8 cellular contexts compared by ENCODE assay signal in genomic region chr17:75113798-75114551, GRCh38. TPM values are rescaled to one million over a fixed set of nuclear protein-coding genes. Genes with fewer than 3 reads are reported as not detected.
A peak's percentile ranks its signal among the peaks of the same experiment; 100 is the strongest.
DNase-seq lines count a peak whose midpoint lies in the region; ATAC-seq, FAIRE-seq and TF ChIP-seq lines count a peak whose summit lies in the region.

No MANE protein-coding gene starts in this region.

- BruUV-seq in endothelial cell of umbilical vein (replicated peaks; lab: Mats Ljungman, UMichigan), result no TSS peak

- peak overlapping the region; percentile 85 for H3K27ac Mint-ChIP-seq in activated CD8-positive, alpha-beta memory T cell treated with anti-CD3 and anti-CD28 coated beads, Interleukin-2, amount 10 ng/mL, durations not matched to agents 7 days and 5 days

- H3K9me1 ChIP-seq in endothelial cell of umbilical vein (replicated peaks; ENCODE audit: control insufficient read depth, extremely low read depth, insufficient read depth, low read length), result no peaks in the 10 kb centered on the region

- peak overlapping the region; percentile 44 for H3K27ac ChIP-seq in endothelial cell of umbilical vein (ENCODE audit: insufficient read depth, low read depth, low read length)

- no peaks in the 10 kb centered on the region for H3K27me3 Mint-ChIP-seq in activated CD8-positive, alpha-beta memory T cell treated with anti-CD3 and anti-CD28 coated beads, Interleukin-2, amount 10 ng/mL, durations not matched to agents 7 days and 5 days

- ATAC-seq in activated CD8-positive, alpha-beta memory T cell treated with anti-CD3 and anti-CD28 coated beads, Interleukin-2, amount 10 ng/mL, durations not matched to agents 7 days and 5 days, result peak; percentile 78
- ATAC-seq in mucosa of descending colon (peak; percentile 84), GM19452 (IDR thresholded peaks at IDR 0.05; ENCODE audit: unreplicated experiment) (no peak)

- peak overlapping the region; percentile 42 for H3K9ac ChIP-seq in endothelial cell of umbilical vein (replicated peaks; ENCODE audit: extremely low read depth, insufficient read depth, low read length)

- peak overlapping the region; percentile 88 for H2AFZ ChIP-seq in endothelial cell of umbilical vein (ENCODE audit: low read depth, low read length)

- H3K9me3 Mint-ChIP-seq in activated CD8-positive, alpha-beta memory T cell treated with anti-CD3 and anti-CD28 coated beads, Interleukin-2, amount 10 ng/mL, durations not matched to agents 7 days and 5 days (ENCODE audit: low read depth), result no peaks in the 10 kb centered on the region

- peak overlapping the region; percentile 68 for H3K4me2 ChIP-seq in endothelial cell of umbilical vein (ENCODE audit: insufficient read depth, low read length)

- intact Hi-C loops in endothelial cell of umbilical vein (cut with micrococcal nuclease) (loop anchor here (1.0 kb wide), 7 partner anchors 10 to 298 kb away; partner anchors contain the start of genes JPT1, NT5C and NUP85), mucosa of descending colon (cut with DNase I, micrococcal nuclease) (loop anchor here (2.0 to 10.0 kb wide), 2 partner anchors 61 to 83 kb away; no protein-coding TSS in a partner anchor)

- TF ChIP-seq POLR2A in endothelial cell of umbilical vein (IDR thresholded peaks at IDR 0.05; ENCODE audit: low read depth, low read length), result peak; percentile 42

- TF ChIP-seq CTCF in GM12865 (IDR thresholded peaks at IDR 0.05; ENCODE audit: insufficient read depth, low read depth, low read length, missing control alignments), result peak; percentile 88
- TF ChIP-seq CTCF in endothelial cell of umbilical vein (IDR thresholded peaks at IDR 0.05; ENCODE audit: extremely low read depth in 1 of 2, insufficient read depth in 1 of 2, low read depth in 1 of 2, low read length in 2 of 2), result peak; percentile 87 to 91
- peak; percentile 98 for TF ChIP-seq CTCF in mucosa of descending colon (IDR thresholded peaks at IDR 0.05)

- DNase-seq in GM12865 (ENCODE audit: low read depth), result peak; percentile 97
- peak; percentile 93 for DNase-seq in HuH-7 (ENCODE audit: low spot score)
- DNase-seq in NOMO-1 treated with dmso at 0.1 percent for 144 hours (lab: John Stamatoyannopoulos, UW; ENCODE audit: unreplicated experiment), result peak; percentile 76
- peak; percentile 95 for DNase-seq in activated CD8-positive, alpha-beta memory T cell treated with anti-CD3 and anti-CD28 coated beads, Interleukin-2, amount 10 ng/mL, durations not matched to agents 7 days and 5 days
- peak; percentile 85 for DNase-seq in endothelial cell of umbilical vein (ENCODE audit: low read depth, low spot score)
- peak; percentile 83 to 98 (median 86) for DNase-seq in mucosa of descending colon
- DNase-seq in stimulated activated CD8-positive, alpha-beta memory T cell treated with anti-CD3 and anti-CD28 coated beads, Interleukin-2, amount 100 ng/mL, for 48 hours (ENCODE audit: low read depth in 2 of 2), result peak; percentile 73 to 85

- POLR2A ChIA-PET in endothelial cell of umbilical vein (lab: Charles Lee), result interaction anchor here (1.0 to 1.5 kb wide), 6 partner anchors 10 to 88 kb away, joined by 3 to 12 read pairs (median 6); partner anchors contain the start of genes JPT1 and NT5C

- H3K9me3 ChIP-seq in endothelial cell of umbilical vein (replicated peaks; ENCODE audit: control insufficient read depth, insufficient read depth, low read length), result no peaks in the 10 kb centered on the region
- H3K9me3 ChIP-seq in mucosa of descending colon, result no peaks in the 10 kb centered on the region

- peaks cover 20% of the 10 kb centered on the region for H3K36me3 Mint-ChIP-seq in activated CD8-positive, alpha-beta memory T cell treated with anti-CD3 and anti-CD28 coated beads, Interleukin-2, amount 10 ng/mL, durations not matched to agents 7 days and 5 days

- H3K4me3 Mint-ChIP-seq in activated CD8-positive, alpha-beta memory T cell treated with anti-CD3 and anti-CD28 coated beads, Interleukin-2, amount 10 ng/mL, durations not matched to agents 7 days and 5 days, result peak overlapping the region; percentile 84

- no peaks in the 10 kb centered on the region for H4K20me1 ChIP-seq in endothelial cell of umbilical vein (replicated peaks; ENCODE audit: control insufficient read depth, extremely low read depth, insufficient read depth, low read length)

- H3K4me3 ChIP-seq in GM12865 (ENCODE audit: low read depth, low read length) (peak overlapping the region; percentile 65), endothelial cell of umbilical vein (replicated peaks in 1 of 3; ENCODE audit: insufficient read depth in 1 of 3, low read depth in 1 of 3, low read length in 3 of 3) (peak overlapping the region; percentile 19 to 47 (median 45)), mucosa of descending colon (no peak overlapping the region)

- H3K4me1 ChIP-seq in endothelial cell of umbilical vein (ENCODE audit: control insufficient read depth, extremely low read depth, insufficient read depth, low read length) (peaks cover 11% of the 10 kb centered on the region), mucosa of descending colon (ENCODE audit: low read depth) (peaks cover 44% of the 10 kb centered on the region)

- FAIRE-seq in endothelial cell of umbilical vein (lab: Jason Lieb, UNC), result peak; percentile 97

- H3K79me2 ChIP-seq in endothelial cell of umbilical vein (ENCODE audit: control insufficient read depth, insufficient read depth, low read length), result no peaks in the 10 kb centered on the region

- peaks cover 34% of the 10 kb centered on the region for H3K4me1 Mint-ChIP-seq in activated CD8-positive, alpha-beta memory T cell treated with anti-CD3 and anti-CD28 coated beads, Interleukin-2, amount 10 ng/mL, durations not matched to agents 7 days and 5 days

- CTCF ChIA-PET in activated CD8-positive, alpha-beta memory T cell treated with anti-CD3 and anti-CD28 coated beads, Interleukin-2, amount 10 ng/mL, durations not matched to agents 7 days and 5 days (lab: Charles Lee), result interaction anchor here (0.5 to 11.2 kb wide), 62 partner anchors 8 to 342 kb away, joined by 3 to 257 read pairs (median 5); partner anchors contain the start of genes ATP5PD, CDR2L, GGA3 and GRB2
- CTCF ChIA-PET in endothelial cell of umbilical vein (lab: Charles Lee), result interaction anchor here (0.7 to 5.5 kb wide), 60 partner anchors 9 to 326 kb away, joined by 3 to 257 read pairs (median 6); partner anchors contain the start of genes CDR2L, MIF4GD, MRPL58 and NT5C

- H3K27me3 ChIP-seq in endothelial cell of umbilical vein (ENCODE audit: control insufficient read depth in 2 of 2, insufficient read depth in 2 of 2, low read length in 2 of 2), result no peaks in the 10 kb centered on the region

- dilution Hi-C loops in endothelial cell of umbilical vein (cut with MboI; ENCODE audit: extremely low pct_ligation_motif_present, low sequenced_read_pairs), result no loop called here

- peaks cover 0 to 3% of the 10 kb centered on the region in 2 experiments for H3K36me3 ChIP-seq in endothelial cell of umbilical vein (ENCODE audit: control insufficient read depth in 2 of 2, extremely low read depth in 1 of 2, insufficient read depth in 2 of 2, low read length in 2 of 2)
- no peaks in the 10 kb centered on the region for H3K36me3 ChIP-seq in mucosa of descending colon (ENCODE audit: low read depth)

RNA-seq across cellular contexts. Expression of gene ARMC7, which starts 4.2 kb away (rescaled TPM):
- total RNA-seq in activated CD8-positive, alpha-beta memory T cell treated with anti-CD3 and anti-CD28 coated beads, Interleukin-2, amount 10 ng/mL, durations not matched to agents 7 days and 5 days, result 10 to 100 TPM; 13.5 to 14.5 TPM
- 14.5 and 15.7 TPM in 2 replicates for total RNA-seq in endothelial cell of umbilical vein
- polyA plus RNA-seq in endothelial cell of umbilical vein, result 11.8 and 13.1 TPM in 2 replicates
- 10.5 and 11.1 TPM in 2 replicates for polyA plus RNA-seq in endothelial cell of umbilical vein (2011; cell fraction: cytosol; rRNA removed)
- polyA plus RNA-seq in endothelial cell of umbilical vein (2011; cell fraction: nucleus; rRNA removed), result 9.3 and 10.0 TPM in 2 replicates
- polyA plus RNA-seq in endothelial cell of umbilical vein (2012), result 9.0 and 9.4 TPM in 2 replicates
- 12.7 and 14.1 TPM in 2 replicates for polyA minus RNA-seq in endothelial cell of umbilical vein
- polyA minus RNA-seq in endothelial cell of umbilical vein (2011; cell fraction: cytosol; rRNA and poly(A)+ RNA removed), result 9.3 TPM
- polyA minus RNA-seq in endothelial cell of umbilical vein (2011; cell fraction: nucleus; rRNA and poly(A)+ RNA removed), result 3.9 and 7.6 TPM in 2 replicates
- 10 to 100 TPM; 16.7 to 24.3 (median 18.3) TPM for total RNA-seq in mucosa of descending colon

RNA-seq across cellular contexts. Expression of gene NT5C, which starts 17.6 kb away (rescaled TPM):
- total RNA-seq in activated CD8-positive, alpha-beta memory T cell treated with anti-CD3 and anti-CD28 coated beads, Interleukin-2, amount 10 ng/mL, durations not matched to agents 7 days and 5 days, result 10 to 100 TPM; 65.2 to 73.1 TPM
- 32.6 and 39.2 TPM in 2 replicates for total RNA-seq in endothelial cell of umbilical vein
- polyA plus RNA-seq in endothelial cell of umbilical vein, result 29.1 and 38.0 TPM in 2 replicates
- polyA plus RNA-seq in endothelial cell of umbilical vein (2011; cell fraction: cytosol; rRNA removed), result 19.9 and 31.5 TPM in 2 replicates
- 32.4 and 37.5 TPM in 2 replicates for polyA plus RNA-seq in endothelial cell of umbilical vein (2011; cell fraction: nucleus; rRNA removed)
- 22.4 and 23.6 TPM in 2 replicates for polyA plus RNA-seq in endothelial cell of umbilical vein (2012)
- polyA minus RNA-seq in endothelial cell of umbilical vein, result 7.8 and 8.9 TPM in 2 replicates
- polyA minus RNA-seq in endothelial cell of umbilical vein (2011; cell fraction: cytosol; rRNA and poly(A)+ RNA removed), result 16.2 TPM
- polyA minus RNA-seq in endothelial cell of umbilical vein (2011; cell fraction: nucleus; rRNA and poly(A)+ RNA removed), result 5.0 and 6.6 TPM in 2 replicates
- 10 to 100 TPM; 57.2 to 97.6 (median 75.4) TPM for total RNA-seq in mucosa of descending colon

RNA-seq across cellular contexts. Expression of gene SLC16A5, which starts 26.2 kb away (rescaled TPM):
- total RNA-seq in activated CD8-positive, alpha-beta memory T cell treated with anti-CD3 and anti-CD28 coated beads, Interleukin-2, amount 10 ng/mL, durations not matched to agents 7 days and 5 days, result 1 to 10 TPM; 2.3 to 3.2 TPM
- total RNA-seq in endothelial cell of umbilical vein (16.4 and 17.4 TPM in 2 replicates), mucosa of descending colon (10 to 100 TPM; 18.2 to 58.8 (median 26.4) TPM)
- polyA plus RNA-seq in endothelial cell of umbilical vein, result 23.3 and 31.9 TPM in 2 replicates
- 12.6 and 16.4 TPM in 2 replicates for polyA plus RNA-seq in endothelial cell of umbilical vein (2011; cell fraction: cytosol; rRNA removed)
- 32.6 and 39.1 TPM in 2 replicates for polyA plus RNA-seq in endothelial cell of umbilical vein (2011; cell fraction: nucleus; rRNA removed)
- 8.7 and 13.9 TPM in 2 replicates for polyA plus RNA-seq in endothelial cell of umbilical vein (2012)
- 19.2 and 22.6 TPM in 2 replicates for polyA minus RNA-seq in endothelial cell of umbilical vein
- polyA minus RNA-seq in endothelial cell of umbilical vein (2011; cell fraction: cytosol; rRNA and poly(A)+ RNA removed), result 22.5 TPM
- polyA minus RNA-seq in endothelial cell of umbilical vein (2011; cell fraction: nucleus; rRNA and poly(A)+ RNA removed), result 10.1 and 15.0 TPM in 2 replicates

RNA-seq across cellular contexts. Expression of gene JPT1, which starts 40.3 kb away (rescaled TPM):
- 100 to 1,000 TPM; 277 to 301 TPM for total RNA-seq in activated CD8-positive, alpha-beta memory T cell treated with anti-CD3 and anti-CD28 coated beads, Interleukin-2, amount 10 ng/mL, durations not matched to agents 7 days and 5 days
- 352 and 364 TPM in 2 replicates for total RNA-seq in endothelial cell of umbilical vein
- polyA plus RNA-seq in endothelial cell of umbilical vein, result 143 and 212 TPM in 2 replicates
- polyA plus RNA-seq in endothelial cell of umbilical vein (2011; cell fraction: cytosol; rRNA removed), result 393 and 396 TPM in 2 replicates
- 146 and 158 TPM in 2 replicates for polyA plus RNA-seq in endothelial cell of umbilical vein (2011; cell fraction: nucleus; rRNA removed)
- polyA plus RNA-seq in endothelial cell of umbilical vein (2012), result 735 and 931 TPM in 2 replicates
- polyA minus RNA-seq in endothelial cell of umbilical vein, result 37.1 and 45.3 TPM in 2 replicates
- 249 TPM for polyA minus RNA-seq in endothelial cell of umbilical vein (2011; cell fraction: cytosol; rRNA and poly(A)+ RNA removed)
- 38.5 and 44.2 TPM in 2 replicates for polyA minus RNA-seq in endothelial cell of umbilical vein (2011; cell fraction: nucleus; rRNA and poly(A)+ RNA removed)
- 100 to 1,000 TPM; 105 to 314 (median 209) TPM for total RNA-seq in mucosa of descending colon
